In the genomic region with DNA sequence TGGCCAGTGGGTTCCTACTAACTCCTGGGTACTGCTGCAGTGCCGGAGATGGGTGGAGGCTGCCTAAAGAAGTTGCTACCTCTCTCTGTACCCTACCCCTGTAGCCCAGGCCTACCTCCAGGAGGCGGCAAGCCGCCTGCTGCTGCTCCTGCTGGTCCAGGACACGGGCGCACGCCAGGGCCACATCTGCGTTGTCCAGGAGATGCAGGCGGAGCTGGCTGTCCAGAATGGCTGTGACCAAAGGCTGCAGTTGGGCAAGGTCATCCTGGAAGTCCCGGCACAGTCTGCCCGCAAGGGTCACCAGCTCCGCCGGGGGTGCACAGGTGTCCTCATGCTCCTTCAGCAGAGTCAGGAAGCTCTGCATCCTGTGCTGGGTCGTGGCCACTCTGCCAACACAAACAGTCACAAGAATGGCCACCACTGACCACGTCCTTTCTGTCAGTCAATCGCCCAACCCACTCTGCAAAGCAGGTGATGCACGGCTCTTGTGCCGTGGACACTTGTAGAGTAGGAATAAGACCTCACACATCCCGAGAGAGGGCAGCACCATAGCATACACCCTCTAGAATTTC, we compare ENCODE assay signal across 27 cellular contexts. TPM values are rescaled to one million over a fixed set of nuclear protein-coding genes. Genes with fewer than 3 reads are reported as not detected.
A peak's percentile ranks its signal among the peaks of the same experiment; 100 is the strongest.
DNase-seq lines count a peak whose midpoint lies in the region; ATAC-seq, FAIRE-seq and TF ChIP-seq lines count a peak whose summit lies in the region.
"Had no signal": no experiment of that assay in that cellular context is flagged by ENCODE, and none has a peak within 500 bp of the region (broad histone marks: within the 10 kb centered on the region; RNA-seq: fewer than 3 reads in every experiment).

No MANE protein-coding gene starts in this region.

- no peak overlapping the region for H4K91ac ChIP-seq in trophoblast cell (ENCODE audit: low read depth, low read length)

- H2BK5ac ChIP-seq in trophoblast cell (ENCODE audit: low read depth, low read length, poor library complexity) = no peak overlapping the region

- H4K8ac ChIP-seq in trophoblast cell (ENCODE audit: low read depth, low read length) = no peak overlapping the region

- DNase-seq in GM13976 (ENCODE audit: low spot score) (peak; percentile 15), Karpas-422 (peak; percentile 33), kidney (peak; percentile 53), trophoblast cell (no peak), UCSD-AML1 (lab: John Stamatoyannopoulos, UW; ENCODE audit: unreplicated experiment) (no peak), MG63 (no peak), NCI-H446 treated with DMSO at 0.1 percent for 48 hours (lab: John Stamatoyannopoulos, UW) (no peak)
- DNase-seq: 8988T; Calu3; CD4-positive, alpha-beta memory T cell; DMS 273 treated with DMSO at 0.1 percent for 48 hours; DMS53; DND-41; EL; GOT3; HCEC 1CT; KBM-7 had no signal

- in situ Hi-C loops in GM13976 (cut with MboI; ENCODE audit: low sequenced_read_pairs, unreplicated experiment) = no loop called here

- WGBS in trophoblast cell (ENCODE audit: extremely low coverage, insufficient coverage, insufficient read length) = no CpG with 5 or more reads among the region's 18 CpGs

- no peak overlapping the region for H3K18ac ChIP-seq in trophoblast cell (ENCODE audit: low read length)

- no peak overlapping the region for H2AK5ac ChIP-seq in trophoblast cell (ENCODE audit: low read length)

- no peak overlapping the region for H4K12ac ChIP-seq in trophoblast cell (ENCODE audit: low read depth, low read length)

- H3K4ac ChIP-seq in trophoblast cell (ENCODE audit: low read depth, low read length) = no peak overlapping the region

- no peak overlapping the region for H3K4me2 ChIP-seq in Karpas-422 (ENCODE audit: low read depth, low read length, poor library complexity, severe bottlenecking)
- no peak overlapping the region for H3K4me2 ChIP-seq in trophoblast cell (ENCODE audit: low read length)
- H3K4me2 ChIP-seq: BLaER1 had no signal

- no peaks in the 10 kb centered on the region for H3K79me1 ChIP-seq in trophoblast cell (ENCODE audit: low read length)

- H3K36me3 ChIP-seq in Karpas-422 (ENCODE audit: insufficient read depth, low read length) (no peaks in the 10 kb centered on the region), kidney (ENCODE audit: control insufficient read depth in 1 of 2, insufficient read depth in 2 of 2, low read length in 2 of 2) (no peaks in the 10 kb centered on the region), trophoblast cell (ENCODE audit: control insufficient read depth in 1 of 2, insufficient read depth in 2 of 2, low read length in 2 of 2) (no peaks in the 10 kb centered on the region), MG63 (no peaks in the 10 kb centered on the region)
- H3K36me3 ChIP-seq: BLaER1 had no signal

- no peak overlapping the region for H3K27ac ChIP-seq in Karpas-422 (ENCODE audit: low read length)
- H3K27ac ChIP-seq in kidney (ENCODE audit: low read depth in 2 of 2, low read length in 2 of 2) = no peak overlapping the region
- no peak overlapping the region for H3K27ac ChIP-seq in trophoblast cell (ENCODE audit: low read depth, low read length)
- H3K27ac ChIP-seq: BLaER1 had no signal

- H3K9ac ChIP-seq in Karpas-422 (ENCODE audit: low read length) (no peak overlapping the region), kidney (ENCODE audit: low read length in 2 of 2) (no peak overlapping the region), trophoblast cell (ENCODE audit: low read length) (no peak overlapping the region)
- H3K9ac ChIP-seq: BLaER1 had no signal

- intact Hi-C loops in kidney (cut with DNase I) = no loop called here

- H3K4me1 ChIP-seq in Karpas-422 (ENCODE audit: low read length) = no peaks in the 10 kb centered on the region
- no peaks in the 10 kb centered on the region for H3K4me1 ChIP-seq in kidney (ENCODE audit: control insufficient read depth in 1 of 2, insufficient read depth in 1 of 2, low read depth in 1 of 2, low read length in 2 of 2)
- H3K4me1 ChIP-seq in trophoblast cell (ENCODE audit: control insufficient read depth in 1 of 2, insufficient read depth in 2 of 2, low read length in 2 of 2) = no peaks in the 10 kb centered on the region
- H3K4me1 ChIP-seq: BLaER1 had no signal

- no peak for FAIRE-seq in kidney (lab: Jason Lieb, UNC)
- FAIRE-seq: GM12878, GM18507, HepG2 had no signal

- H4K20me1 ChIP-seq in Karpas-422 (ENCODE audit: insufficient read depth, low read depth, low read length) = no peaks in the 10 kb centered on the region
- H4K20me1 ChIP-seq: BLaER1 had no signal

- H3K79me2 ChIP-seq in Karpas-422 (ENCODE audit: low read length) (no peaks in the 10 kb centered on the region), trophoblast cell (ENCODE audit: control insufficient read depth, insufficient read depth, low read length, poor library complexity) (no peaks in the 10 kb centered on the region)

- no peak overlapping the region for H2BK120ac ChIP-seq in trophoblast cell (ENCODE audit: insufficient read depth, low read length, poor library complexity)

- no peak overlapping the region for H2AFZ ChIP-seq in Karpas-422 (ENCODE audit: low read length)
- no peak overlapping the region for H2AFZ ChIP-seq in trophoblast cell (ENCODE audit: insufficient read depth, low read length, poor library complexity)

- H3K9me3 ChIP-seq in Karpas-422 (ENCODE audit: low read length) (peaks cover 15% of the 10 kb centered on the region; the same call in 1 of the 2 replicates), kidney (ENCODE audit: control insufficient read depth in 1 of 2, low read length in 2 of 2) (no peaks in the 10 kb centered on the region), trophoblast cell (ENCODE audit: insufficient read depth, low read depth, low read length) (peaks cover 73% of the 10 kb centered on the region), MG63 (no peaks in the 10 kb centered on the region)

- TF ChIP-seq CTCF in GM13976 (IDR thresholded peaks at IDR 0.05; ENCODE audit: borderline replicate concordance, control extremely low read depth, extremely low read depth, insufficient read depth, missing control alignments) = no peak
- TF ChIP-seq CTCF in kidney (IDR thresholded peaks at IDR 0.05; ENCODE audit: borderline replicate concordance, extremely low read depth, insufficient read depth) = no peak

- H3K23ac ChIP-seq in trophoblast cell (ENCODE audit: low read length) = no peak overlapping the region

- no peak overlapping the region for H3K14ac ChIP-seq in trophoblast cell (ENCODE audit: low read length)

- no peak for ATAC-seq in HG03095 (IDR thresholded peaks at IDR 0.05; ENCODE audit: unreplicated experiment)
- ATAC-seq: GM12878, HepG2 had no signal

- H3K27me3 ChIP-seq in Karpas-422 (ENCODE audit: low read length) = no peaks in the 10 kb centered on the region
- no peaks in the 10 kb centered on the region for H3K27me3 ChIP-seq in trophoblast cell (ENCODE audit: insufficient read depth, low read length)
- H3K27me3 ChIP-seq in MG63 = no peaks in the 10 kb centered on the region
- H3K27me3 ChIP-seq: BLaER1 had no signal

- H3K4me3 ChIP-seq in Karpas-422 (ENCODE audit: low read length) = no peak overlapping the region
- no peak overlapping the region for H3K4me3 ChIP-seq in kidney (ENCODE audit: low read length in 2 of 2)
- peak overlapping the region; percentile 34 for H3K4me3 ChIP-seq in trophoblast cell (ENCODE audit: low read depth, low read length)
- H3K4me3 ChIP-seq in MG63 = no peak overlapping the region
- H3K4me3 ChIP-seq: BLaER1, GM12878 had no signal

- no peak overlapping the region for H2BK12ac ChIP-seq in trophoblast cell (ENCODE audit: low read length)

- no peaks in the 10 kb centered on the region for H3K9me2 ChIP-seq in Karpas-422 (replicated peaks; ENCODE audit: insufficient read depth, low read length)

RNA-seq across cellular contexts. Expression of a gene that starts 1.6 kb away (rescaled TPM):
- total RNA-seq in Karpas-422 (2014; rRNA removed; shearing (Covaris generic); ENCODE audit: low replicate concordance) = not detected in 2 replicates
- total RNA-seq in kidney = not detected
- polyA plus RNA-seq in kidney (ENCODE audit: insufficient read depth, low read depth, low replicate concordance) = not detected
- not detected in 2 replicates for polyA plus RNA-seq in trophoblast cell (2013)
- not detected in 2 replicates for total RNA-seq in MG63 (2014; rRNA removed; shearing (Covaris generic); ENCODE audit: low replicate concordance)
- total RNA-seq: A673; Calu3; CD4-positive, alpha-beta memory T cell; G401; GM12878; HepG2 had no signal
- polyA plus RNA-seq: AG04450; CD14-positive monocyte; CD4-positive, alpha-beta memory T cell; GM12878; HepG2; IgD-negative memory B cell had no signal

RNA-seq across cellular contexts. Expression of a gene that starts 52.8 kb away (rescaled TPM):
- total RNA-seq in Karpas-422 (2014; rRNA removed; shearing (Covaris generic); ENCODE audit: low replicate concordance) = 10.7 and 12.3 TPM in 2 replicates
- 33.4 TPM for total RNA-seq in kidney
- polyA plus RNA-seq in kidney (ENCODE audit: insufficient read depth, low read depth, low replicate concordance) = 6.7 TPM
- polyA plus RNA-seq in trophoblast cell (2013) = 7.7 and 8.1 TPM in 2 replicates
- total RNA-seq in MG63 (2014; rRNA removed; shearing (Covaris generic); ENCODE audit: low replicate concordance) = 9.2 and 24.4 TPM in 2 replicates

Comparison
In these comparisons a context has a peak if more than half of its experiments do, and no peak if none do; other contexts are left out.
1. DNase-seq: peak in GM13976 (single experiment), Karpas-422 (single experiment) and kidney (single experiment); none in trophoblast cell (0 of 2), UCSD-AML1 (single experiment), MG63 (single experiment) and NCI-H446 treated with DMSO at 0.1 percent for 48 hours (single experiment).